In the genomic region with DNA sequence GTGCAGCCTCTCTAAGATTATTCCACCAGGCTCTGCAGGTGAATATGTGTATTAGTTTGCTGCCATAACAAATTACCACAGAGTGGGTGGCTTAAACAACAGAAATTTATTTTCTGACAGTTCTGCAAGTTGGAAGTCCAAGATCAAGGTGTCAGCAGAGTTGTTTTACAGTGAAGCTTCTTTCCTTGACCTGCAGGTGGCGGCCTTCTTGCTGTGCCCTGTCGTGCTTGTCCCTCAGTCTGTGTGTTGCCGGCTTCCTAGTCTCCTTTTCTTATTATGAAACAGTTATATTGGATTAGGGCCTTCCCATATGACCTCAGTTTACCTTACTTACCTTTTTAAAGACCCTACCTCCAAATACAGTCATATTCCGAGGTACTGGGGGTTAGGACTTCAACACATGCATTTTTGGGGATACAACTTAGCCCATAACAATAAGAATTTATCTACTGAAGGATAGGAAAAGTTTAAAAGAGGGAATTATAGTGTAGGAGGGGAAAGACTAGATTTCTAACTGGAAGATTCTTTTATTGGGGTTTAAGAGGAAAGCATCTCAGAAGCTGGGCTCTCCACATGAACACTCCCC, we compare ENCODE assay signal across 7 cellular contexts.
DNase-seq lines count a peak whose midpoint lies in the region; ATAC-seq and TF ChIP-seq lines count a peak whose summit lies in the region.

No MANE protein-coding gene starts in this region.

- H3K4me1 ChIP-seq in neural progenitor cell, result no peaks in the 10 kb centered on the region

- no peaks in the 10 kb centered on the region for H3K27me3 ChIP-seq in GM06990 (replicated peaks; ENCODE audit: control insufficient read depth, insufficient read depth, low read length)
- no peaks in the 10 kb centered on the region for H3K27me3 ChIP-seq in neural progenitor cell

- H3K4me3 Mint-ChIP-seq in neural progenitor cell, result no peak overlapping the region

- no peaks in the 10 kb centered on the region for H3K27me3 Mint-ChIP-seq in neural progenitor cell (ENCODE audit: insufficient read depth, low read depth)

- H3K9me3 ChIP-seq in neural progenitor cell (ENCODE audit: low read depth), result no peaks in the 10 kb centered on the region

- TF ChIP-seq CTCF in GM06990 (IDR thresholded peaks at IDR 0.05; ENCODE audit: insufficient read depth, low read length, poor library complexity, severe bottlenecking), result peak; percentile 92
- peak; percentile 73 for TF ChIP-seq CTCF in neural progenitor cell (IDR thresholded peaks at IDR 0.05)
- TF ChIP-seq CTCF in omental fat pad (IDR thresholded peaks at IDR 0.05), result no peak

- H2AFZ ChIP-seq in neural progenitor cell (replicated peaks), result no peak overlapping the region

- H4K20me1 ChIP-seq in neural progenitor cell (ENCODE audit: low read depth), result no peaks in the 10 kb centered on the region

- no peaks in the 10 kb centered on the region for H3K4me1 Mint-ChIP-seq in neural progenitor cell

- no peaks in the 10 kb centered on the region for H3K36me3 Mint-ChIP-seq in neural progenitor cell

- ATAC-seq in GM21447 (IDR thresholded peaks at IDR 0.05; ENCODE audit: unreplicated experiment) (peak; percentile 81), omental fat pad (ENCODE audit: low FRiP score) (no peak)

- H3K27ac Mint-ChIP-seq in neural progenitor cell, result no peak overlapping the region

- H3F3A ChIP-seq in neural progenitor cell (ENCODE audit: low read depth), result no peaks in the 10 kb centered on the region

- H3K27ac ChIP-seq in neural progenitor cell, result no peak overlapping the region

- H3K79me2 ChIP-seq in neural progenitor cell (ENCODE audit: low read depth), result no peaks in the 10 kb centered on the region

- no peaks in the 10 kb centered on the region for H3K36me3 ChIP-seq in GM06990 (ENCODE audit: control insufficient read depth, insufficient read depth, low read length)
- no peaks in the 10 kb centered on the region for H3K36me3 ChIP-seq in neural progenitor cell

- no peak overlapping the region for H3K9ac ChIP-seq in neural progenitor cell

- H3K9me3 Mint-ChIP-seq in neural progenitor cell, result no peaks in the 10 kb centered on the region

- H3K4me2 ChIP-seq in neural progenitor cell, result no peak overlapping the region

- in situ Hi-C loops in KBM-7 (cut with MboI; ENCODE audit: low pct_unique_long_range_greater_than_20kb, low sequenced_read_pairs), result no loop called here

- DNase-seq in GM06990 (ENCODE audit: extremely low read depth, insufficient read length) (no peak), KBM-7 (peak; percentile 45), UCSD-AML1 (lab: John Stamatoyannopoulos, UW; ENCODE audit: unreplicated experiment) (peak; percentile 39), cerebellar cortex (ENCODE audit: low spot score) (peak; percentile 35), neural progenitor cell (ENCODE audit: low spot score) (peak; percentile 51), omental fat pad (ENCODE audit: low spot score) (no peak)

- no peak overlapping the region for H3K4me3 ChIP-seq in GM06990 (replicated peaks; ENCODE audit: low read depth, low read length)
- no peak overlapping the region for H3K4me3 ChIP-seq in neural progenitor cell

Comparison
In these comparisons a context has a peak if more than half of its experiments do, and no peak if none do; other contexts are left out.
1. DNase-seq: peak in KBM-7 (single experiment), UCSD-AML1 (single experiment), cerebellar cortex (single experiment) and neural progenitor cell (single experiment); none in GM06990 (single experiment) and omental fat pad (single experiment).
2. CTCF ChIP-seq: peak in GM06990 (single experiment) and neural progenitor cell (single experiment); none in omental fat pad (0 of 3).